In genomic region chr2:144379891-144380311, GRCh38 we compare ENCODE assay signal across 13 cellular contexts.
DNase-seq lines count a peak whose midpoint lies in the region; ATAC-seq and TF ChIP-seq lines count a peak whose summit lies in the region.
"Had no signal": no experiment of that assay in that cellular context is flagged by ENCODE, and none has a peak within 500 bp of the region (broad histone marks: within the 10 kb centered on the region; RNA-seq: fewer than 3 reads in every experiment).

No MANE protein-coding gene starts in this region.

- intact Hi-C loops in dorsolateral prefrontal cortex (cut with DNase I) = loop anchor here (10.0 kb wide), 1 partner anchor 45 kb away; a partner anchor contains a TSS
- intact Hi-C loops in upper lobe of right lung (cut with DNase I) = no loop called here

- peaks cover 67% of the 10 kb centered on the region for H3K4me1 Mint-ChIP-seq in activated T-cell treated with anti-CD3 and anti-CD28 coated beads, Interleukin-2, amount 50 U/mL, for 24 hours (ENCODE audit: low read depth)

- no peaks in the 10 kb centered on the region for H3K36me3 Mint-ChIP-seq in activated T-cell treated with anti-CD3 and anti-CD28 coated beads, Interleukin-2, amount 50 U/mL, for 24 hours (ENCODE audit: low read depth)

- H3K27me3 Mint-ChIP-seq in activated T-cell treated with anti-CD3 and anti-CD28 coated beads, Interleukin-2, amount 50 U/mL, for 24 hours = peaks cover 4% of the 10 kb centered on the region

- H3K9me3 Mint-ChIP-seq in activated T-cell treated with anti-CD3 and anti-CD28 coated beads, Interleukin-2, amount 50 U/mL, for 24 hours = no peaks in the 10 kb centered on the region

- TF ChIP-seq CTCF in dorsolateral prefrontal cortex (IDR thresholded peaks at IDR 0.05 in 54 of 56, conservative IDR thresholded peaks at IDR 0.05 in 2 of 56; ENCODE audit: low read depth in 1 of 56, partially characterized antibody in 56 of 56) (peak in 1 of 56 donors; percentile 4), upper lobe of right lung (IDR thresholded peaks at IDR 0.05) (no peak)

- ATAC-seq in upper lobe of right lung (peak; percentile 13), HG02759 (IDR thresholded peaks at IDR 0.05; ENCODE audit: unreplicated experiment) (no peak), HG03521 (IDR thresholded peaks at IDR 0.05; ENCODE audit: unreplicated experiment) (no peak)

- H3K27ac ChIP-seq in dorsolateral prefrontal cortex = peak overlapping the region in 58 of 59 donors; percentile 9 to 93 (median 74)
- peak overlapping the region; percentile 53 for H3K27ac ChIP-seq in upper lobe of right lung
- H3K27ac ChIP-seq: 22Rv1, epithelial cell of prostate, HL-60 had no signal

- H3K27me3 ChIP-seq in dorsolateral prefrontal cortex = no peaks in the 10 kb centered on the region
- no peaks in the 10 kb centered on the region for H3K27me3 ChIP-seq in upper lobe of right lung

- H3K4me1 ChIP-seq in upper lobe of right lung = peaks cover 5% of the 10 kb centered on the region

- no peak for DNase-seq in activated T-cell treated with anti-CD3 and anti-CD28 coated beads, Interleukin-2, amount 50 U/mL, for 24 hours
- no peak for DNase-seq in activated T-cell treated with anti-CD3 and anti-CD28 coated beads for 4 hours
- peak in 8 of 10 donors; percentile 26 to 57 (median 48) for DNase-seq in dorsolateral prefrontal cortex
- DNase-seq in midbrain (lab: John Stamatoyannopoulos, UW) = peak; percentile 34
- DNase-seq in upper lobe of right lung = no peak
- DNase-seq in dedifferentiated amniotic fluid mesenchymal stem cell (ENCODE audit: extremely low spot score) = no peak
- DNase-seq: activated CD8-positive, alpha-beta memory T cell treated with anti-CD3 and anti-CD28 coated beads, Interleukin-2, amount 50 U/mL, for 48 hours; DMS153 had no signal

- no peaks in the 10 kb centered on the region for H3K36me3 ChIP-seq in upper lobe of right lung

- no peak overlapping the region for H3K4me3 Mint-ChIP-seq in activated T-cell treated with anti-CD3 and anti-CD28 coated beads, Interleukin-2, amount 50 U/mL, for 24 hours

- H3K4me3 ChIP-seq in dorsolateral prefrontal cortex (peak overlapping the region; percentile 8 to 69 (median 51)), upper lobe of right lung (peak overlapping the region; percentile 17)

- H3K9me3 ChIP-seq in upper lobe of right lung = no peaks in the 10 kb centered on the region

- peak overlapping the region; percentile 11 for H3K27ac Mint-ChIP-seq in activated T-cell treated with anti-CD3 and anti-CD28 coated beads, Interleukin-2, amount 50 U/mL, for 24 hours

Comparison
In these comparisons a context has a peak if more than half of its experiments do, and no peak if none do; other contexts are left out.
1. DNase-seq: peak in dorsolateral prefrontal cortex (8 of 10) and midbrain (single experiment); none in activated T-cell treated with anti-CD3 and anti-CD28 coated beads, Interleukin-2, amount 50 U/mL, for 24 hours (single experiment), activated T-cell treated with anti-CD3 and anti-CD28 coated beads for 4 hours (single experiment), upper lobe of right lung (single experiment) and dedifferentiated amniotic fluid mesenchymal stem cell (single experiment).